Comparison of ENCODE assay signal across 8 cellular contexts in genomic region chr17:8300629-8301242, GRCh38. TPM values are rescaled to one million over a fixed set of nuclear protein-coding genes. Genes with fewer than 3 reads are reported as not detected.
A peak's percentile ranks its signal among the peaks of the same experiment; 100 is the strongest.
DNase-seq lines count a peak whose midpoint lies in the region; ATAC-seq and TF ChIP-seq lines count a peak whose summit lies in the region.

No MANE protein-coding gene starts in this region.

- H3K27me3 ChIP-seq in esophagus squamous epithelium (no peaks in the 10 kb centered on the region), stomach (no peaks in the 10 kb centered on the region)

- peak overlapping the region; percentile 49 for H3K4me2 ChIP-seq in OCI-LY7 (ENCODE audit: low read length)

- no peak overlapping the region for H3K4me3 Mint-ChIP-seq in natural killer cell treated with Interleukin-12 subunit alpha and Interleukin-12 subunit beta and Interleukin-15 and Interleukin-18, amount 100 ng/mL, for 72 hours

- peaks cover 6 to 7% of the 10 kb centered on the region in 2 donors for H3K4me1 Mint-ChIP-seq in natural killer cell treated with Interleukin-12 subunit alpha and Interleukin-12 subunit beta and Interleukin-15 and Interleukin-18, amount 100 ng/mL, for 72 hours (ENCODE audit: low read depth in 2 of 2)

- peak; percentile 94 for TF ChIP-seq CTCF in OCI-LY7 (conservative IDR thresholded peaks at IDR 0.05; ENCODE audit: low read length)
- peak; percentile 79 to 86 (median 82) for TF ChIP-seq CTCF in esophagus squamous epithelium (IDR thresholded peaks at IDR 0.05)
- peak in 5 of 7 experiments; percentile 77 to 92 (median 82) for TF ChIP-seq CTCF in stomach (IDR thresholded peaks at IDR 0.05)

- DNase-seq in EL (peak; percentile 63), OCI-LY7 (ENCODE audit: low spot score) (peak; percentile 87), activated T-cell treated with anti-CD3 and anti-CD28 coated beads for 4 hours (peak; percentile 34), esophagus squamous epithelium (lab: John Stamatoyannopoulos, UW) (no peak), stomach (peak; percentile 57)
- no peak for DNase-seq in natural killer cell treated with Interleukin-12 subunit alpha and Interleukin-12 subunit beta and Interleukin-15 and Interleukin-18, amount 100 ng/mL, for 72 hours (ENCODE audit: low spot score)

- H3K36me3 Mint-ChIP-seq in natural killer cell treated with Interleukin-12 subunit alpha and Interleukin-12 subunit beta and Interleukin-15 and Interleukin-18, amount 100 ng/mL, for 72 hours, result no peaks in the 10 kb centered on the region

- H3K27ac Mint-ChIP-seq in natural killer cell treated with Interleukin-12 subunit alpha and Interleukin-12 subunit beta and Interleukin-15 and Interleukin-18, amount 100 ng/mL, for 72 hours, result no peak overlapping the region

- no peak overlapping the region for H3K4me3 ChIP-seq in OCI-LY7 (ENCODE audit: low read depth, low read length, poor library complexity, severe bottlenecking)
- no peak overlapping the region for H3K4me3 ChIP-seq in esophagus squamous epithelium
- no peak overlapping the region for H3K4me3 ChIP-seq in stomach

- no peaks in the 10 kb centered on the region for H3K79me2 ChIP-seq in OCI-LY7 (ENCODE audit: insufficient read depth, low read depth, low read length)

- H3K9me3 ChIP-seq in OCI-LY7 (ENCODE audit: low read length) (no peaks in the 10 kb centered on the region), esophagus squamous epithelium (no peaks in the 10 kb centered on the region), stomach (no peaks in the 10 kb centered on the region)

- ATAC-seq in HG03442 (IDR thresholded peaks at IDR 0.05; ENCODE audit: unreplicated experiment) (peak; percentile 47), GM18909 (IDR thresholded peaks at IDR 0.05; ENCODE audit: poor library complexity, unreplicated experiment) (no peak)
- ATAC-seq in natural killer cell treated with Interleukin-12 subunit alpha and Interleukin-12 subunit beta and Interleukin-15 and Interleukin-18, amount 100 ng/mL, for 72 hours, result peak; percentile 88 to 90

- POLR2A ChIA-PET in OCI-LY7 (lab: Charles Lee), result interaction anchor here (0.5 to 1.1 kb wide), 3 partner anchors 29 to 182 kb away, joined by 3 to 5 read pairs (median 3); no protein-coding TSS in a partner anchor

- no peaks in the 10 kb centered on the region for H3K9me2 ChIP-seq in OCI-LY7 (ENCODE audit: insufficient read depth, low read length)

- TF ChIP-seq EP300 in stomach (IDR thresholded peaks at IDR 0.05), result no peak

- H3K27ac ChIP-seq in OCI-LY7 (ENCODE audit: low read depth, low read length, poor library complexity, severe bottlenecking), result peak overlapping the region; percentile 4
- no peak overlapping the region for H3K27ac ChIP-seq in esophagus squamous epithelium
- no peak overlapping the region for H3K27ac ChIP-seq in stomach

- peak overlapping the region; percentile 75 for H2AFZ ChIP-seq in OCI-LY7 (ENCODE audit: low read length)

- 0 to 24% methylated on average over 3 to 6 of the region's 8 CpGs for WGBS in esophagus squamous epithelium, 2 donors
- WGBS in stomach, 5 donors, result 12 to 15% (median 13%) methylated on average over 8 of the region's 8 CpGs

- H4K20me1 ChIP-seq in OCI-LY7 (ENCODE audit: insufficient read depth, low read length), result no peaks in the 10 kb centered on the region

- H3K27me3 Mint-ChIP-seq in natural killer cell treated with Interleukin-12 subunit alpha and Interleukin-12 subunit beta and Interleukin-15 and Interleukin-18, amount 100 ng/mL, for 72 hours, result peaks cover 0 to 2% of the 10 kb centered on the region in 2 donors

- H3K36me3 ChIP-seq in OCI-LY7 (ENCODE audit: insufficient read depth, low read length) (no peaks in the 10 kb centered on the region), esophagus squamous epithelium (no peaks in the 10 kb centered on the region), stomach (no peaks in the 10 kb centered on the region)

- no peak for TF ChIP-seq POLR2A in esophagus squamous epithelium (IDR thresholded peaks at IDR 0.05)
- no peak for TF ChIP-seq POLR2A in stomach (IDR thresholded peaks at IDR 0.05)

- H3K9me3 Mint-ChIP-seq in natural killer cell treated with Interleukin-12 subunit alpha and Interleukin-12 subunit beta and Interleukin-15 and Interleukin-18, amount 100 ng/mL, for 72 hours, result no peaks in the 10 kb centered on the region

- CTCF ChIA-PET in OCI-LY7 (lab: Charles Lee; ENCODE audit: unreplicated experiment), result interaction anchor here (0.7 to 1.1 kb wide), 2 partner anchors 76 to 109 kb away, joined by 3 to 4 read pairs; partner anchors contain the start of gene KRABD2

- H3K4me1 ChIP-seq in OCI-LY7 (ENCODE audit: insufficient read depth, low read length, poor library complexity, severe bottlenecking) (peaks cover 6% of the 10 kb centered on the region), esophagus squamous epithelium (peaks cover 0 to 8% (median 0%) of the 10 kb centered on the region in 3 donors), stomach (peaks cover 0 to 11% (median 5%) of the 10 kb centered on the region in 4 donors)

- intact Hi-C loops in OCI-LY7 (cut with micrococcal nuclease; ENCODE audit: unreplicated experiment) (loop anchor here (1.0 to 5.0 kb wide), 7 partner anchors 52 to 228 kb away; partner anchors contain the start of genes CTC1 and PFAS), esophagus squamous epithelium (cut with DNase I) (no loop called here), stomach (cut with DNase I; ENCODE audit: low total_unique reads) (no loop called here)

- BruUV-seq in OCI-LY7 (replicated peaks; lab: Mats Ljungman, UMichigan), result no TSS peak

RNA-seq across cellular contexts. Expression of gene SLC25A35, which starts 5.5 kb away (rescaled TPM):
- 3.9 and 4.5 TPM in 2 replicates for total RNA-seq in OCI-LY7 (2014; rRNA removed; shearing (Covaris generic))
- total RNA-seq in OCI-LY7 (2022), result 23.8 and 27.8 TPM in 2 replicates
- total RNA-seq in esophagus squamous epithelium, result 1 to 10 TPM in 2 of 4 donors, under 1 TPM in 2; 0.29 to 1.3 (median 1.1) TPM
- total RNA-seq in natural killer cell treated with Interleukin-12 subunit alpha and Interleukin-12 subunit beta and Interleukin-15 and Interleukin-18, amount 100 ng/mL, for 72 hours, result 1 to 10 TPM; 4.4 to 5.2 TPM
- 10 to 100 TPM in 1 of 5 donors, 1 to 10 TPM in 2, under 1 TPM in 1, not detected in 1; 0.55 to 25.9 (median 4.8) TPM for total RNA-seq in stomach
- polyA plus RNA-seq in stomach, result 1 to 10 TPM; 4.0 to 7.3 (median 4.4) TPM

RNA-seq across cellular contexts. Expression of gene ARHGEF15, which starts 9.3 kb away (rescaled TPM):
- not detected in 2 replicates for total RNA-seq in OCI-LY7 (2014; rRNA removed; shearing (Covaris generic))
- not detected in 2 replicates for total RNA-seq in OCI-LY7 (2022)
- total RNA-seq in esophagus squamous epithelium, result 1 to 10 TPM in 3 of 4 donors, under 1 TPM in 1; 0.27 to 7.6 (median 2.9) TPM
- total RNA-seq in natural killer cell treated with Interleukin-12 subunit alpha and Interleukin-12 subunit beta and Interleukin-15 and Interleukin-18, amount 100 ng/mL, for 72 hours, result not detected
- total RNA-seq in stomach, result 100 to 1,000 TPM in 1 of 5 donors, 10 to 100 TPM in 2, 1 to 10 TPM in 2; 2.4 to 263 (median 11.0) TPM
- polyA plus RNA-seq in stomach, result 1 to 10 TPM; 2.8 to 5.7 (median 3.8) TPM

RNA-seq across cellular contexts. Expression of gene RANGRF, which starts 12.3 kb away (rescaled TPM):
- total RNA-seq in OCI-LY7 (2014; rRNA removed; shearing (Covaris generic)), result 30.6 and 32.2 TPM in 2 replicates
- total RNA-seq in OCI-LY7 (2022) (43.3 and 46.7 TPM in 2 replicates), esophagus squamous epithelium (10 to 100 TPM in 3 of 4 donors, 1 to 10 TPM in 1; 7.8 to 15.4 (median 12.6) TPM), stomach (10 to 100 TPM in 1 of 5 donors, 1 to 10 TPM in 3, not detected in 1; 2.9 to 25.4 (median 7.6) TPM)
- total RNA-seq in natural killer cell treated with Interleukin-12 subunit alpha and Interleukin-12 subunit beta and Interleukin-15 and Interleukin-18, amount 100 ng/mL, for 72 hours, result 10 to 100 TPM; 46.9 to 62.8 TPM
- 10 to 100 TPM; 48.5 to 59.2 (median 54.1) TPM for polyA plus RNA-seq in stomach

RNA-seq across cellular contexts. Expression of gene ODF4, which starts 38.9 kb away (rescaled TPM):
- not detected in 2 replicates for total RNA-seq in OCI-LY7 (2014; rRNA removed; shearing (Covaris generic))
- not detected in 2 replicates for total RNA-seq in OCI-LY7 (2022)
- total RNA-seq in esophagus squamous epithelium, result not detected
- total RNA-seq in natural killer cell treated with Interleukin-12 subunit alpha and Interleukin-12 subunit beta and Interleukin-15 and Interleukin-18, amount 100 ng/mL, for 72 hours, result not detected
- not detected for total RNA-seq in stomach
- not detected for polyA plus RNA-seq in stomach

RNA-seq across cellular contexts. Expression of gene PFAS, which starts 51.6 kb away (rescaled TPM):
- total RNA-seq in OCI-LY7 (2014; rRNA removed; shearing (Covaris generic)), result 114 and 122 TPM in 2 replicates
- total RNA-seq in OCI-LY7 (2022) (170 and 180 TPM in 2 replicates), esophagus squamous epithelium (10 to 100 TPM in 3 of 4 donors, 1 to 10 TPM in 1; 8.7 to 23.0 (median 17.9) TPM), stomach (10 to 100 TPM in 4 of 5 donors, 1 to 10 TPM in 1; 5.9 to 68.7 (median 25.3) TPM)
- total RNA-seq in natural killer cell treated with Interleukin-12 subunit alpha and Interleukin-12 subunit beta and Interleukin-15 and Interleukin-18, amount 100 ng/mL, for 72 hours, result 100 to 1,000 TPM in 1 of 2 donors, 10 to 100 TPM in 1; 77.1 to 257 TPM
- polyA plus RNA-seq in stomach, result 10 to 100 TPM in 1 of 3 donors, 1 to 10 TPM in 2; 4.6 to 10.2 (median 6.3) TPM

Comparison
In these comparisons a context has a peak if more than half of its experiments do, and no peak if none do; other contexts are left out.
1. DNase-seq: peak in EL (single experiment), OCI-LY7 (single experiment), activated T-cell treated with anti-CD3 and anti-CD28 coated beads for 4 hours (single experiment) and stomach (single experiment); none in esophagus squamous epithelium (single experiment) and natural killer cell treated with Interleukin-12 subunit alpha and Interleukin-12 subunit beta and Interleukin-15 and Interleukin-18, amount 100 ng/mL, for 72 hours (single experiment).
2. Peak in every context shown above with its lines, with median percentiles within 50 percentile points of each other: CTCF ChIP-seq.